ENCODE assay signal across 13 cellular contexts in genomic region chr9:136329211-136329627, GRCh38. TPM values are rescaled to one million over a fixed set of nuclear protein-coding genes. Genes with fewer than 3 reads are reported as not detected.
DNase-seq lines count a peak whose midpoint lies in the region; ATAC-seq and TF ChIP-seq lines count a peak whose summit lies in the region.
"Had no signal": no experiment of that assay in that cellular context is flagged by ENCODE, and none has a peak within 500 bp of the region (broad histone marks: within the 10 kb centered on the region; RNA-seq: fewer than 3 reads in every experiment).

No MANE protein-coding gene starts in this region.

- H3K27ac ChIP-seq in RWPE1 (peak overlapping the region; percentile 41), fibroblast of lung (ENCODE audit: insufficient read depth, low read length) (peak overlapping the region; percentile 87), ovary (peak overlapping the region in 1 of 2 donors; percentile 94), prostate gland (no peak overlapping the region)
- H3K27ac ChIP-seq: thyroid gland had no signal

- POLR2A ChIA-PET in BJ (lab: Charles Lee) (interaction anchor here (0.7 kb wide), 1 partner anchor 34 kb away, joined by 3 read pairs; no protein-coding TSS in a partner anchor), RWPE1 (lab: Yijun Ruan, JAX; ENCODE audit: low non-redundant PET) (no interaction called here)

- no peak for TF ChIP-seq EP300 in ovary (IDR thresholded peaks at IDR 0.05)

- H3K27me3 ChIP-seq in BJ (ENCODE audit: control insufficient read depth, insufficient read depth, low read length) = no peaks in the 10 kb centered on the region
- H3K27me3 ChIP-seq in fibroblast of lung (ENCODE audit: control insufficient read depth, insufficient read depth, low read length) = no peaks in the 10 kb centered on the region
- no peaks in the 10 kb centered on the region for H3K27me3 ChIP-seq in ovary
- no peaks in the 10 kb centered on the region for H3K27me3 ChIP-seq in prostate gland (replicated peaks; ENCODE audit: insufficient read depth)
- H3K27me3 ChIP-seq: thyroid gland had no signal

- DNase-seq in BJ (ENCODE audit: low read depth) = no peak
- DNase-seq in RWPE1 (ENCODE audit: low spot score) = no peak
- DNase-seq in fibroblast of lung (ENCODE audit: low read depth in 2 of 2) = no peak
- peak in 1 of 5 donors; percentile 37 for DNase-seq in ovary
- DNase-seq in activated CD4-positive, alpha-beta T cell treated with anti-CD3 and anti-CD28 coated beads, Interleukin-2, amount 50 U/mL, for 1 hour = no peak
- DNase-seq in KG1 (lab: John Stamatoyannopoulos, UW) = no peak
- DNase-seq in prostate gland (ENCODE audit: low spot score) = no peak
- DNase-seq: DMS 273 treated with DMSO at 0.1 percent for 48 hours; naive B cell; NCI-H226; stimulated activated CD4-positive, alpha-beta T cell treated with anti-CD3 and anti-CD28 coated beads, Interleukin-4, amount 100 ng/mL, for 24 hours; thyroid gland had no signal

- intact Hi-C loops in ovary (cut with DNase I) = loop anchor here in 1 of 4 donors (5.0 kb wide), 1 partner anchor 33 kb away; the partner anchor contains the start of gene DNLZ
- intact Hi-C loops in prostate gland (cut with DNase I) = no loop called here

- no peaks in the 10 kb centered on the region for H3K9me3 ChIP-seq in fibroblast of lung (ENCODE audit: control insufficient read depth, insufficient read depth, low read depth, low read length)
- H3K9me3 ChIP-seq in ovary = no peaks in the 10 kb centered on the region
- no peaks in the 10 kb centered on the region for H3K9me3 ChIP-seq in prostate gland
- H3K9me3 ChIP-seq: thyroid gland had no signal

- peaks cover 63% of the 10 kb centered on the region for H3K79me2 ChIP-seq in fibroblast of lung (ENCODE audit: control insufficient read depth, insufficient read depth, low read length)

- H4K20me1 ChIP-seq in fibroblast of lung (ENCODE audit: control insufficient read depth, extremely low read depth, insufficient read depth, low read length) = no peaks in the 10 kb centered on the region

- no peak overlapping the region for H2AFZ ChIP-seq in fibroblast of lung (ENCODE audit: low read length)

- H3K4me1 ChIP-seq in fibroblast of lung (ENCODE audit: control insufficient read depth, extremely low read depth, insufficient read depth, low read length) (peaks cover 27% of the 10 kb centered on the region), ovary (ENCODE audit: insufficient read depth) (peaks cover 19% of the 10 kb centered on the region), prostate gland (replicated peaks) (peaks cover 14% of the 10 kb centered on the region)

- peaks cover 9% of the 10 kb centered on the region for H3K36me3 ChIP-seq in BJ (ENCODE audit: control insufficient read depth, insufficient read depth, low read length)
- peaks cover 10% of the 10 kb centered on the region for H3K36me3 ChIP-seq in fibroblast of lung (ENCODE audit: control insufficient read depth, insufficient read depth, low read length)
- no peaks in the 10 kb centered on the region for H3K36me3 ChIP-seq in ovary
- H3K36me3 ChIP-seq in prostate gland = no peaks in the 10 kb centered on the region
- H3K36me3 ChIP-seq: thyroid gland had no signal

- no peak for ATAC-seq in GM18870 (IDR thresholded peaks at IDR 0.05; ENCODE audit: unreplicated experiment)

- H3K4me2 ChIP-seq in fibroblast of lung (ENCODE audit: extremely low read depth, insufficient read depth, low read length) = peak overlapping the region; percentile 93

- no peak for TF ChIP-seq CTCF in BJ (IDR thresholded peaks at IDR 0.05; ENCODE audit: insufficient read depth, low read depth, low read length)
- TF ChIP-seq CTCF in RWPE1 (conservative IDR thresholded peaks at IDR 0.05; ENCODE audit: low read depth) = no peak
- no peak for TF ChIP-seq CTCF in fibroblast of lung (conservative IDR thresholded peaks at IDR 0.05 in 1 of 2, IDR thresholded peaks at IDR 0.05 in 1 of 2; ENCODE audit: low read depth in 1 of 2, low read length in 2 of 2)
- no peak for TF ChIP-seq CTCF in ovary (IDR thresholded peaks at IDR 0.05)
- no peak for TF ChIP-seq CTCF in prostate gland (IDR thresholded peaks at IDR 0.05)

- H3K4me3 ChIP-seq in BJ (ENCODE audit: low read depth, low read length) = peak overlapping the region; percentile 88
- peak overlapping the region; percentile 78 to 95 (median 86) for H3K4me3 ChIP-seq in fibroblast of lung (replicated peaks in 1 of 4; ENCODE audit: control extremely low read depth in 1 of 4, insufficient read depth in 1 of 4, low read depth in 3 of 4, low read length in 4 of 4)
- peak overlapping the region; percentile 69 for H3K4me3 ChIP-seq in ovary
- H3K4me3 ChIP-seq in prostate gland = peak overlapping the region in 1 of 2 donors; percentile 60

- peak overlapping the region; percentile 88 for H3K9ac ChIP-seq in fibroblast of lung (ENCODE audit: insufficient read depth, low read length)

- WGBS in ovary, 3 donors = 60 to 69% (median 62%) methylated on average over 18 to 19 of the region's 19 CpGs
- WGBS in prostate gland = 50% methylated on average over 16 of the region's 19 CpGs

- no peak for TF ChIP-seq POLR2A in ovary (IDR thresholded peaks at IDR 0.05)
- TF ChIP-seq POLR2A in prostate gland (IDR thresholded peaks at IDR 0.05) = no peak

- CTCF ChIA-PET in BJ (lab: Yijun Ruan, JAX) = interaction anchor here (0.9 to 10.8 kb wide), 6 partner anchors 10 to 109 kb away, joined by 3 to 93 read pairs (median 8); partner anchors contain the start of gene DNLZ
- CTCF ChIA-PET in RWPE1 (lab: Yijun Ruan, JAX) = interaction anchor here (0.6 to 0.9 kb wide), 3 partner anchors 10 to 57 kb away, joined by 4 read pairs; no protein-coding TSS in a partner anchor

RNA-seq across cellular contexts. Expression of gene GPSM1, which starts 1.9 kb away (rescaled TPM):
- polyA plus RNA-seq in BJ (2011; rRNA removed) = 19.2 and 33.1 TPM in 2 replicates
- polyA minus RNA-seq in BJ (2011; rRNA and poly(A)+ RNA removed) = 19.1 and 25.6 TPM in 2 replicates
- 54.2 and 60.3 TPM in 2 replicates for total RNA-seq in fibroblast of lung
- 15.8 and 17.2 TPM in 2 replicates for polyA plus RNA-seq in fibroblast of lung
- polyA plus RNA-seq in fibroblast of lung (2012) = 42.7 and 50.3 TPM in 2 replicates
- 18.7 and 34.0 TPM in 2 replicates for polyA minus RNA-seq in fibroblast of lung (ENCODE audit: low replicate concordance)
- total RNA-seq in ovary = 10 to 100 TPM; 14.1 to 65.4 (median 36.4) TPM
- polyA plus RNA-seq in ovary = 10 to 100 TPM in 1 of 2 donors, under 1 TPM in 1; 0.57 to 26.6 TPM
- total RNA-seq in prostate gland = 10 to 100 TPM; 11.3 to 89.2 TPM

RNA-seq across cellular contexts. Expression of gene CCDC187, which starts 25.3 kb away (rescaled TPM):
- not detected in 2 replicates for polyA plus RNA-seq in BJ (2011; rRNA removed)
- polyA minus RNA-seq in BJ (2011; rRNA and poly(A)+ RNA removed) = not detected in 2 replicates
- not detected in 2 replicates for total RNA-seq in fibroblast of lung
- polyA plus RNA-seq in fibroblast of lung = under 0.01 TPM in 1 of 2 replicates, not detected in the other
- polyA plus RNA-seq in fibroblast of lung (2012) = not detected in 2 replicates
- polyA minus RNA-seq in fibroblast of lung (ENCODE audit: low replicate concordance) = not detected in 2 replicates
- total RNA-seq in ovary = 10 to 100 TPM in 1 of 7 donors, 1 to 10 TPM in 2, under 1 TPM in 3, not detected in 1; 0.03 to 15.7 (median 1.2) TPM
- under 1 TPM; 0.02 to 0.05 TPM for polyA plus RNA-seq in ovary
- total RNA-seq in prostate gland = 1 to 10 TPM in 1 of 2 donors, not detected in 1; 1.2 TPM

RNA-seq across cellular contexts. Expression of gene DNLZ, which starts 34.3 kb away (rescaled TPM):
- 7.2 and 8.5 TPM in 2 replicates for polyA plus RNA-seq in BJ (2011; rRNA removed)
- 1.2 and 2.3 TPM in 2 replicates for polyA minus RNA-seq in BJ (2011; rRNA and poly(A)+ RNA removed)
- 14.2 and 14.6 TPM in 2 replicates for total RNA-seq in fibroblast of lung
- polyA plus RNA-seq in fibroblast of lung = 5.8 and 7.4 TPM in 2 replicates
- 19.1 and 21.3 TPM in 2 replicates for polyA plus RNA-seq in fibroblast of lung (2012)
- polyA minus RNA-seq in fibroblast of lung (ENCODE audit: low replicate concordance) = 0.47 and 4.8 TPM in 2 replicates
- total RNA-seq in ovary = 10 to 100 TPM; 14.4 to 33.3 (median 24.2) TPM
- 10 to 100 TPM in 1 of 2 donors, 1 to 10 TPM in 1; 1.8 to 10.3 TPM for polyA plus RNA-seq in ovary
- total RNA-seq in prostate gland = 10 to 100 TPM; 37.6 to 64.3 TPM

RNA-seq across cellular contexts. Expression of gene CARD9, which starts 44.2 kb away (rescaled TPM):
- 12.9 and 21.3 TPM in 2 replicates for polyA plus RNA-seq in BJ (2011; rRNA removed)
- 12.0 and 14.5 TPM in 2 replicates for polyA minus RNA-seq in BJ (2011; rRNA and poly(A)+ RNA removed)
- 1.0 and 3.3 TPM in 2 replicates for total RNA-seq in fibroblast of lung
- 0.16 and 0.69 TPM in 2 replicates for polyA plus RNA-seq in fibroblast of lung
- polyA plus RNA-seq in fibroblast of lung (2012) = 0.75 and 1.6 TPM in 2 replicates
- polyA minus RNA-seq in fibroblast of lung (ENCODE audit: low replicate concordance) = 0.11 and 1.1 TPM in 2 replicates
- 1 to 10 TPM in 4 of 7 donors, under 1 TPM in 3; 0.48 to 3.5 (median 1.3) TPM for total RNA-seq in ovary
- polyA plus RNA-seq in ovary = under 1 TPM in 1 of 2 donors, not detected in 1; 0.61 TPM
- total RNA-seq in prostate gland = 1 to 10 TPM; 1.5 to 3.4 TPM

Comparison
In these comparisons a context has a peak if more than half of its experiments do, and no peak if none do; other contexts are left out.
1. H3K27ac ChIP-seq: peak in RWPE1 (single experiment) and fibroblast of lung (single experiment); none in prostate gland (0 of 2).